In the genomic region with DNA sequence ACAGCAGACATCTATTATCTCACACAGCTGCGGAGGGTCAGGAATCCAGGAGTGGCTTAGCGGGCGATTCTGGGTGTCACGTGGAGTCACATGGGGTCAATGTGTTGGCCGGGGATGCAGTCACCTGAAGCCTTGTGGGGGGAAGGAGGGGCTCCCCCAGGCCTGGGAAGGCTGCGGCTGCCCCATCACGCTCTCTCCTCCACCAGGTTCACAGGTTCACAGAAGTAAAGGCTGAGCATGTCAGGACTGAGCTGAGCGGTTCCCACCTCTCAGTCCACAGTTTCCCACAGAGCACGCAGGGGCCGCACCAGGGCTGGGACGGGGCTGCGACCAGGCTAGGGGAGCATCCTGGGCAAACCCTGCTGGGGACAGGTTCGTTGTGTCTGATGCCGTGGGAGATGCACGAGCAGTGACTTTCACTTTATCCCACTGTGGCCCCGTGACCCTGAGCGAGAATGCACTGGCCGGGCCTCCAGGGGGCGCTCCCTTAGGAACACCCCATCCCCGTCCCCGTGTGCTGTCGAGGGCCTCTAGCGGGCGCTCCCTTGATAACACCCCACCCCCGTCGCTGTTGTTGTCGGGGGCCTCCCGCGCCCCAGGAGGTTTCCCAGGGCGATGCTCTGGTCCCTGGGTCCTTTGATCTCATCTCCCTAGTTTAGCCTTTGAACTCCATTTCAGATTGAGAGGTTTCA, we compare ENCODE assay signal across 1 cellular context.
A peak's percentile ranks its signal among the peaks of the same experiment; 100 is the strongest.
TF ChIP-seq lines count a peak whose summit lies in the region.

No MANE protein-coding gene starts in this region.

TF ChIP-seq in GM12878, 131 proteins besides CTCF, POLR2A, EP300 and RAD21 (continued from another document and continues in another):
- TF ChIP-seq ZBTB4 (CRISPR knock-in tag; IDR thresholded peaks at IDR 0.05): no peak
- 0 out of 2 replicates have a peak, but pooled peaks have one; percentile 62 for TF ChIP-seq PML (IDR thresholded peaks at IDR 0.05; ENCODE audit: low read length)
- TF ChIP-seq, protein P1, sequence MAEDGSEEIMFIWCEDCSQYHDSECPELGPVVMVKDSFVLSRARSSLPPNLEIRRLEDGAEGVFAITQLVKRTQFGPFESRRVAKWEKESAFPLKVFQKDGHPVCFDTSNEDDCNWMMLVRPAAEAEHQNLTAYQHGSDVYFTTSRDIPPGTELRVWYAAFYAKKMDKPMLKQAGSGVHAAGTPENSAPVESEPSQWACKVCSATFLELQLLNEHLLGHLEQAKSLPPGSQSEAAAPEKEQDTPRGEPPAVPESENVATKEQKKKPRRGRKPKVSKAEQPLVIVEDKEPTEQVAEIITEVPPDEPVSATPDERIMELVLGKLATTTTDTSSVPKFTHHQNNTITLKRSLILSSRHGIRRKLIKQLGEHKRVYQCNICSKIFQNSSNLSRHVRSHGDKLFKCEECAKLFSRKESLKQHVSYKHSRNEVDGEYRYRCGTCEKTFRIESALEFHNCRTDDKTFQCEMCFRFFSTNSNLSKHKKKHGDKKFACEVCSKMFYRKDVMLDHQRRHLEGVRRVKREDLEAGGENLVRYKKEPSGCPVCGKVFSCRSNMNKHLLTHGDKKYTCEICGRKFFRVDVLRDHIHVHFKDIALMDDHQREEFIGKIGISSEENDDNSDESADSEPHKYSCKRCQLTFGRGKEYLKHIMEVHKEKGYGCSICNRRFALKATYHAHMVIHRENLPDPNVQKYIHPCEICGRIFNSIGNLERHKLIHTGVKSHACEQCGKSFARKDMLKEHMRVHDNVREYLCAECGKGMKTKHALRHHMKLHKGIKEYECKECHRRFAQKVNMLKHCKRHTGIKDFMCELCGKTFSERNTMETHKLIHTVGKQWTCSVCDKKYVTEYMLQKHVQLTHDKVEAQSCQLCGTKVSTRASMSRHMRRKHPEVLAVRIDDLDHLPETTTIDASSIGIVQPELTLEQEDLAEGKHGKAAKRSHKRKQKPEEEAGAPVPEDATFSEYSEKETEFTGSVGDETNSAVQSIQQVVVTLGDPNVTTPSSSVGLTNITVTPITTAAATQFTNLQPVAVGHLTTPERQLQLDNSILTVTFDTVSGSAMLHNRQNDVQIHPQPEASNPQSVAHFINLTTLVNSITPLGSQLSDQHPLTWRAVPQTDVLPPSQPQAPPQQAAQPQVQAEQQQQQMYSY (CRISPR knock-in tag; IDR thresholded peaks at IDR 0.05): no peak
- no peak for TF ChIP-seq TBL1XR1 (IDR thresholded peaks at IDR 0.05; ENCODE audit: low read depth, low read length)
- no peak for TF ChIP-seq KAT2A (conservative IDR thresholded peaks at IDR 0.05; ENCODE audit: control insufficient read depth, low read depth, low read length)
- no peak for TF ChIP-seq CHD4 (IDR thresholded peaks at IDR 0.05)
- TF ChIP-seq CREB1 (IDR thresholded peaks at IDR 0.05; ENCODE audit: low read depth): peak; percentile 58; the same call in 1 of the 2 replicates
- no peak for TF ChIP-seq SPI1 (IDR thresholded peaks at IDR 0.05; ENCODE audit: borderline replicate concordance, insufficient read depth, low read depth, low read length)
- TF ChIP-seq IKZF1 (conservative IDR thresholded peaks at IDR 0.05): peak; percentile 91
- TF ChIP-seq BMI1 (IDR thresholded peaks at IDR 0.05; ENCODE audit: borderline replicate concordance): no peak
- TF ChIP-seq, protein P2, sequence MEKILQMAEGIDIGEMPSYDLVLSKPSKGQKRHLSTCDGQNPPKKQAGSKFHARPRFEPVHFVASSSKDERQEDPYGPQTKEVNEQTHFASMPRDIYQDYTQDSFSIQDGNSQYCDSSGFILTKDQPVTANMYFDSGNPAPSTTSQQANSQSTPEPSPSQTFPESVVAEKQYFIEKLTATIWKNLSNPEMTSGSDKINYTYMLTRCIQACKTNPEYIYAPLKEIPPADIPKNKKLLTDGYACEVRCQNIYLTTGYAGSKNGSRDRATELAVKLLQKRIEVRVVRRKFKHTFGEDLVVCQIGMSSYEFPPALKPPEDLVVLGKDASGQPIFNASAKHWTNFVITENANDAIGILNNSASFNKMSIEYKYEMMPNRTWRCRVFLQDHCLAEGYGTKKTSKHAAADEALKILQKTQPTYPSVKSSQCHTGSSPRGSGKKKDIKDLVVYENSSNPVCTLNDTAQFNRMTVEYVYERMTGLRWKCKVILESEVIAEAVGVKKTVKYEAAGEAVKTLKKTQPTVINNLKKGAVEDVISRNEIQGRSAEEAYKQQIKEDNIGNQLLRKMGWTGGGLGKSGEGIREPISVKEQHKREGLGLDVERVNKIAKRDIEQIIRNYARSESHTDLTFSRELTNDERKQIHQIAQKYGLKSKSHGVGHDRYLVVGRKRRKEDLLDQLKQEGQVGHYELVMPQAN (conservative IDR thresholded peaks at IDR 0.05): peak; percentile 58; the same call in 1 of the 2 replicates
- TF ChIP-seq, protein P3, sequence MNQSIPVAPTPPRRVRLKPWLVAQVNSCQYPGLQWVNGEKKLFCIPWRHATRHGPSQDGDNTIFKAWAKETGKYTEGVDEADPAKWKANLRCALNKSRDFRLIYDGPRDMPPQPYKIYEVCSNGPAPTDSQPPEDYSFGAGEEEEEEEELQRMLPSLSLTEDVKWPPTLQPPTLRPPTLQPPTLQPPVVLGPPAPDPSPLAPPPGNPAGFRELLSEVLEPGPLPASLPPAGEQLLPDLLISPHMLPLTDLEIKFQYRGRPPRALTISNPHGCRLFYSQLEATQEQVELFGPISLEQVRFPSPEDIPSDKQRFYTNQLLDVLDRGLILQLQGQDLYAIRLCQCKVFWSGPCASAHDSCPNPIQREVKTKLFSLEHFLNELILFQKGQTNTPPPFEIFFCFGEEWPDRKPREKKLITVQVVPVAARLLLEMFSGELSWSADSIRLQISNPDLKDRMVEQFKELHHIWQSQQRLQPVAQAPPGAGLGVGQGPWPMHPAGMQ (IDR thresholded peaks at IDR 0.05; ENCODE audit: borderline replicate concordance): no peak
- peak; percentile 38 for TF ChIP-seq KLF5 (IDR thresholded peaks at IDR 0.05; ENCODE audit: partially characterized antibody)
- TF ChIP-seq KDM1A (IDR thresholded peaks at IDR 0.05; ENCODE audit: borderline replicate concordance): no peak
- TF ChIP-seq ZNF217 (IDR thresholded peaks at IDR 0.05): peak; percentile 57; the same call in 1 of the 2 replicates
- no peak for TF ChIP-seq NRF1 (conservative IDR thresholded peaks at IDR 0.05; ENCODE audit: low read depth, low read length)
- TF ChIP-seq TARDBP (IDR thresholded peaks at IDR 0.05; ENCODE audit: borderline replicate concordance): no peak
- TF ChIP-seq LARP7 (IDR thresholded peaks at IDR 0.05): peak; percentile 71
- TF ChIP-seq GABPA (IDR thresholded peaks at IDR 0.05; ENCODE audit: low read depth): no peak
- peak; percentile 77; the same call in 1 of the 2 replicates for TF ChIP-seq PAX5 (IDR thresholded peaks at IDR 0.05; ENCODE audit: borderline replicate concordance, low read depth, low read length)
- TF ChIP-seq RB1 (IDR thresholded peaks at IDR 0.05; ENCODE audit: borderline replicate concordance): peak; percentile 77; the same call in 1 of the 2 replicates
- TF ChIP-seq TCF3 (IDR thresholded peaks at IDR 0.05; ENCODE audit: borderline replicate concordance, insufficient read depth, low read depth, low read length): peak; percentile 39; the same call in 1 of the 2 replicates
- 0 out of 2 replicates have a peak, but pooled peaks have one; percentile 44 for TF ChIP-seq TCF12 (IDR thresholded peaks at IDR 0.05; ENCODE audit: low read depth, low read length)
- TF ChIP-seq NR2C1 (IDR thresholded peaks at IDR 0.05): peak; percentile 52; the same call in 1 of the 2 replicates
- TF ChIP-seq, protein P4, sequence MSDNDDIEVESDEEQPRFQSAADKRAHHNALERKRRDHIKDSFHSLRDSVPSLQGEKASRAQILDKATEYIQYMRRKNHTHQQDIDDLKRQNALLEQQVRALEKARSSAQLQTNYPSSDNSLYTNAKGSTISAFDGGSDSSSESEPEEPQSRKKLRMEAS (IDR thresholded peaks at IDR 0.05; ENCODE audit: low read depth, low read length): peak; percentile 76
- TF ChIP-seq BCL11A (IDR thresholded peaks at IDR 0.05; ENCODE audit: low read depth, low read length): no peak
- TF ChIP-seq FOXK2 (IDR thresholded peaks at IDR 0.05): no peak
- TF ChIP-seq, protein P5, sequence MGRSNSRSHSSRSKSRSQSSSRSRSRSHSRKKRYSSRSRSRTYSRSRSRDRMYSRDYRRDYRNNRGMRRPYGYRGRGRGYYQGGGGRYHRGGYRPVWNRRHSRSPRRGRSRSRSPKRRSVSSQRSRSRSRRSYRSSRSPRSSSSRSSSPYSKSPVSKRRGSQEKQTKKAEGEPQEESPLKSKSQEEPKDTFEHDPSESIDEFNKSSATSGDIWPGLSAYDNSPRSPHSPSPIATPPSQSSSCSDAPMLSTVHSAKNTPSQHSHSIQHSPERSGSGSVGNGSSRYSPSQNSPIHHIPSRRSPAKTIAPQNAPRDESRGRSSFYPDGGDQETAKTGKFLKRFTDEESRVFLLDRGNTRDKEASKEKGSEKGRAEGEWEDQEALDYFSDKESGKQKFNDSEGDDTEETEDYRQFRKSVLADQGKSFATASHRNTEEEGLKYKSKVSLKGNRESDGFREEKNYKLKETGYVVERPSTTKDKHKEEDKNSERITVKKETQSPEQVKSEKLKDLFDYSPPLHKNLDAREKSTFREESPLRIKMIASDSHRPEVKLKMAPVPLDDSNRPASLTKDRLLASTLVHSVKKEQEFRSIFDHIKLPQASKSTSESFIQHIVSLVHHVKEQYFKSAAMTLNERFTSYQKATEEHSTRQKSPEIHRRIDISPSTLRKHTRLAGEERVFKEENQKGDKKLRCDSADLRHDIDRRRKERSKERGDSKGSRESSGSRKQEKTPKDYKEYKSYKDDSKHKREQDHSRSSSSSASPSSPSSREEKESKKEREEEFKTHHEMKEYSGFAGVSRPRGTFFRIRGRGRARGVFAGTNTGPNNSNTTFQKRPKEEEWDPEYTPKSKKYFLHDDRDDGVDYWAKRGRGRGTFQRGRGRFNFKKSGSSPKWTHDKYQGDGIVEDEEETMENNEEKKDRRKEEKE (IDR thresholded peaks at IDR 0.05): no peak
- TF ChIP-seq, protein P6, sequence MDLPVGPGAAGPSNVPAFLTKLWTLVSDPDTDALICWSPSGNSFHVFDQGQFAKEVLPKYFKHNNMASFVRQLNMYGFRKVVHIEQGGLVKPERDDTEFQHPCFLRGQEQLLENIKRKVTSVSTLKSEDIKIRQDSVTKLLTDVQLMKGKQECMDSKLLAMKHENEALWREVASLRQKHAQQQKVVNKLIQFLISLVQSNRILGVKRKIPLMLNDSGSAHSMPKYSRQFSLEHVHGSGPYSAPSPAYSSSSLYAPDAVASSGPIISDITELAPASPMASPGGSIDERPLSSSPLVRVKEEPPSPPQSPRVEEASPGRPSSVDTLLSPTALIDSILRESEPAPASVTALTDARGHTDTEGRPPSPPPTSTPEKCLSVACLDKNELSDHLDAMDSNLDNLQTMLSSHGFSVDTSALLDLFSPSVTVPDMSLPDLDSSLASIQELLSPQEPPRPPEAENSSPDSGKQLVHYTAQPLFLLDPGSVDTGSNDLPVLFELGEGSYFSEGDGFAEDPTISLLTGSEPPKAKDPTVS (IDR thresholded peaks at IDR 0.05; ENCODE audit: low read depth, low read length): no peak
- peak; percentile 71 for TF ChIP-seq SMAD1 (IDR thresholded peaks at IDR 0.05; ENCODE audit: low read depth, partially characterized antibody)
- TF ChIP-seq RUNX3 (IDR thresholded peaks at IDR 0.05; ENCODE audit: low read length): peak; percentile 69
- TF ChIP-seq IRF4 (IDR thresholded peaks at IDR 0.05; ENCODE audit: low read depth, low read length): peak; percentile 68
- peak; percentile 54 for TF ChIP-seq MXI1 (IDR thresholded peaks at IDR 0.05; ENCODE audit: low read depth, low read length)
- peak; percentile 99 for TF ChIP-seq NR2F1 (conservative IDR thresholded peaks at IDR 0.05)
- TF ChIP-seq SUZ12 (IDR thresholded peaks at IDR 0.05; ENCODE audit: unreplicated experiment): no peak
- TF ChIP-seq YBX1 (IDR thresholded peaks at IDR 0.05): no peak
- TF ChIP-seq SUPT20H (IDR thresholded peaks at IDR 0.05; ENCODE audit: borderline replicate concordance, control insufficient read depth, low read depth, low read length): no peak
- TF ChIP-seq NFIC (IDR thresholded peaks at IDR 0.05; ENCODE audit: low read depth, low read length): peak; percentile 15; the same call in 1 of the 2 replicates
- peak; percentile 70; the same call in 1 of the 2 replicates for TF ChIP-seq MLLT1 (IDR thresholded peaks at IDR 0.05)
- peak; percentile 84 for TF ChIP-seq YY1 (IDR thresholded peaks at IDR 0.05; ENCODE audit: low read depth, low read length)
- no peak for TF ChIP-seq ZNF384 (IDR thresholded peaks at IDR 0.05; ENCODE audit: borderline replicate concordance, low read depth, low read length)
- TF ChIP-seq MEF2B (IDR thresholded peaks at IDR 0.05; ENCODE audit: partially characterized antibody, poor library complexity, severe bottlenecking): peak; percentile 94
- TF ChIP-seq NR2C2 (IDR thresholded peaks at IDR 0.05; ENCODE audit: borderline replicate concordance, control insufficient read depth, insufficient read length, low read depth): no peak
- no peak for TF ChIP-seq ZNF622 (IDR thresholded peaks at IDR 0.05)
- TF ChIP-seq POU2F2 (IDR thresholded peaks at IDR 0.05; ENCODE audit: borderline replicate concordance, low read depth, low read length): peak; percentile 18; the same call in 1 of the 3 replicates
- TF ChIP-seq MYB (IDR thresholded peaks at IDR 0.05; ENCODE audit: borderline replicate concordance, low read depth, low read length): no peak
- TF ChIP-seq HDAC6 (IDR thresholded peaks at IDR 0.05; ENCODE audit: unreplicated experiment): no peak
